In the genomic region with DNA sequence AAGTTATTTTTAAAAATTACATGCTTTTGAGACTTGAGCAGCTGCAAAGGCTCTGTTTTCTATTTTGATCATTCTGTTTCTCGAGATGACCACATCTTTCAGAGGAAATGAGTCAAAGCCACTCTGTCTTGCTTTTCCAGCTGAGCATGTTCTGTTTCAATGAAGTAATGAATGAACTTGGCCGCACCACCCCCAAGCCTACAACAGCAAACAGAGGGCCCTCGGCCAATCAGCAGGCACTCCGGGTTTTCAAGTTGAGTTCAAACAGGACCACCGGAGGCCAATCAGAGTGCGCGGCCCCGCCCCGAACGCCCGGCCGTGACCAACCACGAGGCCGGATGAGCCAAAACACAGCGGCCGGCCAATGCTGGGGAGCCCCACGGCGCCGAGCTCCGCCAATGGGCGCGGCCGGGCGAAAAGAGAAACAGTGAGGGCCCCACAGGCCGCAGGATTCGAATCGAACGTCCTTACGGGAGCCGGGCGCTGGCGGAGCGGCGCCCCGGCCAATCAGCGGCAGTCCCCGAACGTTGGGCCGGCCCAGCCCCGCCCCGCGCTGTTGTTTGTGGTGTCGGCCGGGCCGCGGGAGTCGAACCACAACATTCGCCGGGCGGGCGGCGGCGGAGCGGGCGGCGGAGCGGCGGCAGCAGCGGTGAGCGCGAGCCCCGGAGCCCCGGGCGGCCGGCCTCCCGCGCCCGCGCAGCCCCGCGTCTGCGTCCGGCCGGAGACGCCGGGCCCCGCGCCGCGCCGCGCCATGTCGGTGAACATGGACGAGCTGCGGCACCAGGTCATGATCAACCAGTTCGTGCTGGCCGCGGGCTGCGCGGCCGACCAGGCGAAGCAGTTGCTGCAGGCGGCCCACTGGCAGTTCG, we compare ENCODE assay signal across 1 cellular context.
TF ChIP-seq lines count a peak whose summit lies in the region.

A gene (plus strand): TSS at position 594 of the 869 bp plus-strand sequence. CDS start 158 bp downstream, at position 752.

TF ChIP-seq in HepG2, 621 proteins besides CTCF, POLR2A, EP300 and RAD21 (continued from another document and continues in another):
- TF ChIP-seq NR1H2 (CRISPR knock-in tag; IDR thresholded peaks at IDR 0.05; ENCODE audit: borderline replicate concordance, low read depth): no peak
- TF ChIP-seq LCORL (IDR thresholded peaks at IDR 0.05): no peak
- peak; percentile 52 for TF ChIP-seq LCORL (CRISPR knock-in tag; IDR thresholded peaks at IDR 0.05)
- peak; percentile 81 for TF ChIP-seq HNRNPLL (IDR thresholded peaks at IDR 0.05; ENCODE audit: low read depth, low read length, poor library complexity, severe bottlenecking)
- no peak for TF ChIP-seq KMT2A (CRISPR knock-in tag; IDR thresholded peaks at IDR 0.05)
- no peak for TF ChIP-seq MAFG (CRISPR knock-in tag; IDR thresholded peaks at IDR 0.05)
- no peak for TF ChIP-seq MAFK (conservative IDR thresholded peaks at IDR 0.05 in 1 of 2, IDR thresholded peaks at IDR 0.05 in 1 of 2; ENCODE audit: low read length in 2 of 2)
- no peak for TF ChIP-seq ZSCAN30 (CRISPR knock-in tag; IDR thresholded peaks at IDR 0.05)
- TF ChIP-seq PHB2 (IDR thresholded peaks at IDR 0.05; ENCODE audit: partially characterized antibody): no peak
- TF ChIP-seq, protein P1, sequence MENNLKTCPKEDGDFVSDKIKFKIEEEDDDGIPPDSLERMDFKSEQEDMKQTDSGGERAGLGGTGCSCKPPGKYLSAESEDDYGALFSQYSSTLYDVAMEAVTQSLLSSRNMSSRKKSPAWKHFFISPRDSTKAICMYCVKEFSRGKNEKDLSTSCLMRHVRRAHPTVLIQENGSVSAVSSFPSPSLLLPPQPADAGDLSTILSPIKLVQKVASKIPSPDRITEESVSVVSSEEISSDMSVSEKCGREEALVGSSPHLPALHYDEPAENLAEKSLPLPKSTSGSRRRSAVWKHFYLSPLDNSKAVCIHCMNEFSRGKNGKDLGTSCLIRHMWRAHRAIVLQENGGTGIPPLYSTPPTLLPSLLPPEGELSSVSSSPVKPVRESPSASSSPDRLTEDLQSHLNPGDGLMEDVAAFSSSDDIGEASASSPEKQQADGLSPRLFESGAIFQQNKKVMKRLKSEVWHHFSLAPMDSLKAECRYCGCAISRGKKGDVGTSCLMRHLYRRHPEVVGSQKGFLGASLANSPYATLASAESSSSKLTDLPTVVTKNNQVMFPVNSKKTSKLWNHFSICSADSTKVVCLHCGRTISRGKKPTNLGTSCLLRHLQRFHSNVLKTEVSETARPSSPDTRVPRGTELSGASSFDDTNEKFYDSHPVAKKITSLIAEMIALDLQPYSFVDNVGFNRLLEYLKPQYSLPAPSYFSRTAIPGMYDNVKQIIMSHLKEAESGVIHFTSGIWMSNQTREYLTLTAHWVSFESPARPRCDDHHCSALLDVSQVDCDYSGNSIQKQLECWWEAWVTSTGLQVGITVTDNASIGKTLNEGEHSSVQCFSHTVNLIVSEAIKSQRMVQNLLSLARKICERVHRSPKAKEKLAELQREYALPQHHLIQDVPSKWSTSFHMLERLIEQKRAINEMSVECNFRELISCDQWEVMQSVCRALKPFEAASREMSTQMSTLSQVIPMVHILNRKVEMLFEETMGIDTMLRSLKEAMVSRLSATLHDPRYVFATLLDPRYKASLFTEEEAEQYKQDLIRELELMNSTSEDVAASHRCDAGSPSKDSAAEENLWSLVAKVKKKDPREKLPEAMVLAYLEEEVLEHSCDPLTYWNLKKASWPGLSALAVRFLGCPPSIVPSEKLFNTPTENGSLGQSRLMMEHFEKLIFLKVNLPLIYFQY (CRISPR knock-in tag; IDR thresholded peaks at IDR 0.05; ENCODE audit: borderline replicate concordance): peak; percentile 77; the same call in 1 of the 2 replicates
- TF ChIP-seq ZBTB1 (CRISPR knock-in tag; IDR thresholded peaks at IDR 0.05; ENCODE audit: borderline replicate concordance): no peak
- no peak for TF ChIP-seq ZNF121 (CRISPR knock-in tag; IDR thresholded peaks at IDR 0.05)
- no peak for TF ChIP-seq STAT5B (CRISPR knock-in tag; IDR thresholded peaks at IDR 0.05)
- no peak for TF ChIP-seq GPN1 (CRISPR knock-in tag; IDR thresholded peaks at IDR 0.05; ENCODE audit: borderline replicate concordance)
- TF ChIP-seq SPEN (CRISPR knock-in tag; IDR thresholded peaks at IDR 0.05; ENCODE audit: low read depth): peak; percentile 72
- TF ChIP-seq ISX (CRISPR knock-in tag; conservative IDR thresholded peaks at IDR 0.05): no peak
- no peak for TF ChIP-seq ZMAT3 (CRISPR knock-in tag; conservative IDR thresholded peaks at IDR 0.05)
- TF ChIP-seq NBN (conservative IDR thresholded peaks at IDR 0.05): no peak
- TF ChIP-seq ETV5 (CRISPR knock-in tag; IDR thresholded peaks at IDR 0.05; ENCODE audit: borderline replicate concordance): no peak
- TF ChIP-seq, protein P2, sequence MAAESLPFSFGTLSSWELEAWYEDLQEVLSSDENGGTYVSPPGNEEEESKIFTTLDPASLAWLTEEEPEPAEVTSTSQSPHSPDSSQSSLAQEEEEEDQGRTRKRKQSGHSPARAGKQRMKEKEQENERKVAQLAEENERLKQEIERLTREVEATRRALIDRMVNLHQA (CRISPR knock-in tag; IDR thresholded peaks at IDR 0.05): no peak
- TF ChIP-seq HHEX (CRISPR knock-in tag; IDR thresholded peaks at IDR 0.05): no peak
- TF ChIP-seq, protein P3, sequence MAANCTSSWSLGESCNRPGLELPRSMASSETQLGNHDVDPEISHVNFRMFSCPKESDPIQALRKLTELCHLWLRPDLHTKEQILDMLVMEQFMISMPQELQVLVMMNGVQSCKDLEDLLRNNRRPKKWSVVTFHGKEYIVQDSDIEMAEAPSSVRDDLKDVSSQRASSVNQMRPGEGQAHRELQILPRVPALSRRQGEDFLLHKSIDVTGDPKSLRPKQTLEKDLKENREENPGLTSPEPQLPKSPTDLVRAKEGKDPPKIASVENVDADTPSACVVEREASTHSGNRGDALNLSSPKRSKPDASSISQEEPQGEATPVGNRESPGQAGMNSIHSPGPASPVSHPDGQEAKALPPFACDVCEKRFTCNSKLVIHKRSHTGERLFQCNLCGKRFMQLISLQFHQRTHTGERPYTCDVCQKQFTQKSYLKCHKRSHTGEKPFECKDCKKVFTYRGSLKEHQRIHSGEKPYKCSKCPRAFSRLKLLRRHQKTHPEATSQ (CRISPR knock-in tag; IDR thresholded peaks at IDR 0.05; ENCODE audit: borderline replicate concordance): no peak
- TF ChIP-seq, protein P4, sequence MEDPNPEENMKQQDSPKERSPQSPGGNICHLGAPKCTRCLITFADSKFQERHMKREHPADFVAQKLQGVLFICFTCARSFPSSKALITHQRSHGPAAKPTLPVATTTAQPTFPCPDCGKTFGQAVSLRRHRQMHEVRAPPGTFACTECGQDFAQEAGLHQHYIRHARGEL (CRISPR knock-in tag; IDR thresholded peaks at IDR 0.05): no peak
- no peak for TF ChIP-seq ZNF570 (CRISPR knock-in tag; IDR thresholded peaks at IDR 0.05; ENCODE audit: borderline replicate concordance)
- no peak for TF ChIP-seq ZNF605 (CRISPR knock-in tag; IDR thresholded peaks at IDR 0.05)
- no peak for TF ChIP-seq ZNF138 (CRISPR knock-in tag; IDR thresholded peaks at IDR 0.05; ENCODE audit: low read depth)
- no peak for TF ChIP-seq ZFP36 (IDR thresholded peaks at IDR 0.05; ENCODE audit: borderline replicate concordance, low read depth, low read length, partially characterized antibody)
- TF ChIP-seq GTF2F1 (IDR thresholded peaks at IDR 0.05; ENCODE audit: low read length): no peak
- no peak for TF ChIP-seq ZNF484 (CRISPR knock-in tag; IDR thresholded peaks at IDR 0.05; ENCODE audit: borderline replicate concordance, low read depth)
- TF ChIP-seq NONO (IDR thresholded peaks at IDR 0.05): no peak
- no peak for TF ChIP-seq NONO (CRISPR knock-in tag; conservative IDR thresholded peaks at IDR 0.05)
- no peak for TF ChIP-seq HNRNPL (IDR thresholded peaks at IDR 0.05; ENCODE audit: low read depth, low read length)
- no peak for TF ChIP-seq SP1 (IDR thresholded peaks at IDR 0.05)
- TF ChIP-seq SP1 (CRISPR knock-in tag; IDR thresholded peaks at IDR 0.05): peak; percentile 86
- no peak for TF ChIP-seq ZNF282 (IDR thresholded peaks at IDR 0.05; ENCODE audit: partially characterized antibody)
- TF ChIP-seq PHF8 (CRISPR knock-in tag; IDR thresholded peaks at IDR 0.05): no peak; the same call in 1 of the 2 replicates
- TF ChIP-seq, protein P5, sequence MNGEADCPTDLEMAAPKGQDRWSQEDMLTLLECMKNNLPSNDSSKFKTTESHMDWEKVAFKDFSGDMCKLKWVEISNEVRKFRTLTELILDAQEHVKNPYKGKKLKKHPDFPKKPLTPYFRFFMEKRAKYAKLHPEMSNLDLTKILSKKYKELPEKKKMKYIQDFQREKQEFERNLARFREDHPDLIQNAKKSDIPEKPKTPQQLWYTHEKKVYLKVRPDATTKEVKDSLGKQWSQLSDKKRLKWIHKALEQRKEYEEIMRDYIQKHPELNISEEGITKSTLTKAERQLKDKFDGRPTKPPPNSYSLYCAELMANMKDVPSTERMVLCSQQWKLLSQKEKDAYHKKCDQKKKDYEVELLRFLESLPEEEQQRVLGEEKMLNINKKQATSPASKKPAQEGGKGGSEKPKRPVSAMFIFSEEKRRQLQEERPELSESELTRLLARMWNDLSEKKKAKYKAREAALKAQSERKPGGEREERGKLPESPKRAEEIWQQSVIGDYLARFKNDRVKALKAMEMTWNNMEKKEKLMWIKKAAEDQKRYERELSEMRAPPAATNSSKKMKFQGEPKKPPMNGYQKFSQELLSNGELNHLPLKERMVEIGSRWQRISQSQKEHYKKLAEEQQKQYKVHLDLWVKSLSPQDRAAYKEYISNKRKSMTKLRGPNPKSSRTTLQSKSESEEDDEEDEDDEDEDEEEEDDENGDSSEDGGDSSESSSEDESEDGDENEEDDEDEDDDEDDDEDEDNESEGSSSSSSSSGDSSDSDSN (CRISPR knock-in tag; IDR thresholded peaks at IDR 0.05): no peak
- no peak for TF ChIP-seq ZSCAN22 (CRISPR knock-in tag; IDR thresholded peaks at IDR 0.05)
- TF ChIP-seq ZNF253 (CRISPR knock-in tag; IDR thresholded peaks at IDR 0.05; ENCODE audit: borderline replicate concordance): no peak
- TF ChIP-seq ZNF292 (CRISPR knock-in tag; IDR thresholded peaks at IDR 0.05; ENCODE audit: borderline replicate concordance, low read depth): peak; percentile 32; the same call in 1 of the 2 replicates
- TF ChIP-seq, protein P6, sequence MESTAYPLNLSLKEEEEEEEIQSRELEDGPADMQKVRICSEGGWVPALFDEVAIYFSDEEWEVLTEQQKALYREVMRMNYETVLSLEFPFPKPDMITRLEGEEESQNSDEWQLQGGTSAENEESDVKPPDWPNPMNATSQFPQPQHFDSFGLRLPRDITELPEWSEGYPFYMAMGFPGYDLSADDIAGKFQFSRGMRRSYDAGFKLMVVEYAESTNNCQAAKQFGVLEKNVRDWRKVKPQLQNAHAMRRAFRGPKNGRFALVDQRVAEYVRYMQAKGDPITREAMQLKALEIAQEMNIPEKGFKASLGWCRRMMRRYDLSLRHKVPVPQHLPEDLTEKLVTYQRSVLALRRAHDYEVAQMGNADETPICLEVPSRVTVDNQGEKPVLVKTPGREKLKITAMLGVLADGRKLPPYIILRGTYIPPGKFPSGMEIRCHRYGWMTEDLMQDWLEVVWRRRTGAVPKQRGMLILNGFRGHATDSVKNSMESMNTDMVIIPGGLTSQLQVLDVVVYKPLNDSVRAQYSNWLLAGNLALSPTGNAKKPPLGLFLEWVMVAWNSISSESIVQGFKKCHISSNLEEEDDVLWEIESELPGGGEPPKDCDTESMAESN (CRISPR knock-in tag; conservative IDR thresholded peaks at IDR 0.05): peak; percentile 96
- TF ChIP-seq TARDBP (CRISPR knock-in tag; IDR thresholded peaks at IDR 0.05): peak; percentile 44; the same call in 1 of the 2 replicates
- no peak for TF ChIP-seq TEAD2 (CRISPR knock-in tag; IDR thresholded peaks at IDR 0.05)
- TF ChIP-seq RXRA (CRISPR knock-in tag; IDR thresholded peaks at IDR 0.05): peak; percentile 83; the same call in 1 of the 2 replicates
- TF ChIP-seq FOSL2 (CRISPR knock-in tag; IDR thresholded peaks at IDR 0.05): peak; percentile 54
- TF ChIP-seq, protein P7, sequence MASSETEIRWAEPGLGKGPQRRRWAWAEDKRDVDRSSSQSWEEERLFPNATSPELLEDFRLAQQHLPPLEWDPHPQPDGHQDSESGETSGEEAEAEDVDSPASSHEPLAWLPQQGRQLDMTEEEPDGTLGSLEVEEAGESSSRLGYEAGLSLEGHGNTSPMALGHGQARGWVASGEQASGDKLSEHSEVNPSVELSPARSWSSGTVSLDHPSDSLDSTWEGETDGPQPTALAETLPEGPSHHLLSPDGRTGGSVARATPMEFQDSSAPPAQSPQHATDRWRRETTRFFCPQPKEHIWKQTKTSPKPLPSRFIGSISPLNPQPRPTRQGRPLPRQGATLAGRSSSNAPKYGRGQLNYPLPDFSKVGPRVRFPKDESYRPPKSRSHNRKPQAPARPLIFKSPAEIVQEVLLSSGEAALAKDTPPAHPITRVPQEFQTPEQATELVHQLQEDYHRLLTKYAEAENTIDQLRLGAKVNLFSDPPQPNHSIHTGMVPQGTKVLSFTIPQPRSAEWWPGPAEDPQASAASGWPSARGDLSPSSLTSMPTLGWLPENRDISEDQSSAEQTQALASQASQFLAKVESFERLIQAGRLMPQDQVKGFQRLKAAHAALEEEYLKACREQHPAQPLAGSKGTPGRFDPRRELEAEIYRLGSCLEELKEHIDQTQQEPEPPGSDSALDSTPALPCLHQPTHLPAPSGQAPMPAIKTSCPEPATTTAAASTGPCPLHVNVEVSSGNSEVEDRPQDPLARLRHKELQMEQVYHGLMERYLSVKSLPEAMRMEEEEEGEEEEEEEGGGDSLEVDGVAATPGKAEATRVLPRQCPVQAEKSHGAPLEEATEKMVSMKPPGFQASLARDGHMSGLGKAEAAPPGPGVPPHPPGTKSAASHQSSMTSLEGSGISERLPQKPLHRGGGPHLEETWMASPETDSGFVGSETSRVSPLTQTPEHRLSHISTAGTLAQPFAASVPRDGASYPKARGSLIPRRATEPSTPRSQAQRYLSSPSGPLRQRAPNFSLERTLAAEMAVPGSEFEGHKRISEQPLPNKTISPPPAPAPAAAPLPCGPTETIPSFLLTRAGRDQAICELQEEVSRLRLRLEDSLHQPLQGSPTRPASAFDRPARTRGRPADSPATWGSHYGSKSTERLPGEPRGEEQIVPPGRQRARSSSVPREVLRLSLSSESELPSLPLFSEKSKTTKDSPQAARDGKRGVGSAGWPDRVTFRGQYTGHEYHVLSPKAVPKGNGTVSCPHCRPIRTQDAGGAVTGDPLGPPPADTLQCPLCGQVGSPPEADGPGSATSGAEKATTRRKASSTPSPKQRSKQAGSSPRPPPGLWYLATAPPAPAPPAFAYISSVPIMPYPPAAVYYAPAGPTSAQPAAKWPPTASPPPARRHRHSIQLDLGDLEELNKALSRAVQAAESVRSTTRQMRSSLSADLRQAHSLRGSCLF (CRISPR knock-in tag; IDR thresholded peaks at IDR 0.05; ENCODE audit: borderline replicate concordance): no peak
- no peak for TF ChIP-seq ATM (IDR thresholded peaks at IDR 0.05; ENCODE audit: borderline replicate concordance)
- no peak for TF ChIP-seq ZNF790 (CRISPR knock-in tag; IDR thresholded peaks at IDR 0.05; ENCODE audit: borderline replicate concordance)
- TF ChIP-seq MXI1 (IDR thresholded peaks at IDR 0.05; ENCODE audit: borderline replicate concordance, low read depth, low read length): peak; percentile 68; the same call in 1 of the 3 replicates
- TF ChIP-seq ZNF839 (CRISPR knock-in tag; IDR thresholded peaks at IDR 0.05; ENCODE audit: borderline replicate concordance): no peak
- TF ChIP-seq MYNN (CRISPR knock-in tag; IDR thresholded peaks at IDR 0.05; ENCODE audit: low read depth): no peak
